8 cellular contexts compared by ENCODE assay signal in genomic region chrX:40174594-40175415, GRCh38.
A peak's percentile ranks its signal among the peaks of the same experiment; 100 is the strongest.
DNase-seq lines count a peak whose midpoint lies in the region; TF ChIP-seq lines count a peak whose summit lies in the region.

No MANE protein-coding gene starts in this region.

- peaks cover 23% of the 10 kb centered on the region for H3K27me3 Mint-ChIP-seq in endothelial cell (ENCODE audit: unreplicated experiment)

- in situ Hi-C loops in transverse colon (cut with MboI; ENCODE audit: low pct_ligation_motif_present in 1 of 4, low pct_unique_long_range_greater_than_20kb in 1 of 4, low sequenced_read_pairs in 3 of 4), result no loop called here

- intact Hi-C loops in transverse colon (cut with DNase I; ENCODE audit: low total_unique reads), result no loop called here

- peak overlapping the region; percentile 92 for H3K27ac Mint-ChIP-seq in endothelial cell (ENCODE audit: unreplicated experiment)

- no peaks in the 10 kb centered on the region for H3K9me3 Mint-ChIP-seq in endothelial cell (ENCODE audit: unreplicated experiment)

- peak overlapping the region; percentile 75 for H3K9ac ChIP-seq in mucosa of stomach (ENCODE audit: low read length)

- H3K36me3 Mint-ChIP-seq in endothelial cell (ENCODE audit: low read depth, unreplicated experiment), result no peaks in the 10 kb centered on the region

- H3K4me1 ChIP-seq in mucosa of stomach (ENCODE audit: control insufficient read depth, insufficient read depth, low read length) (peaks cover 34% of the 10 kb centered on the region), transverse colon (peaks cover 6 to 37% (median 24%) of the 10 kb centered on the region in 4 donors)

- H3K27me3 ChIP-seq in WERI-Rb-1 (ENCODE audit: insufficient read depth, low read depth, severe bottlenecking), result peaks cover 65% of the 10 kb centered on the region
- H3K27me3 ChIP-seq in mucosa of stomach (ENCODE audit: control insufficient read depth, insufficient read depth, low read length), result no peaks in the 10 kb centered on the region
- no peaks in the 10 kb centered on the region for H3K27me3 ChIP-seq in transverse colon

- 33% methylated on average over 48 of the region's 56 CpGs; no CpG with 5 or more reads in 1 of the 2 donors for WGBS in transverse colon (ENCODE audit: low coverage in 1 of 2), 2 donors

- DNase-seq in NCI-H1436 (lab: John Stamatoyannopoulos, UW) (peak; percentile 44), NCI-H1436 treated with DMSO at 0.1 percent for 48 hours (lab: John Stamatoyannopoulos, UW) (no peak), LHCN-M2 (ENCODE audit: low read depth) (peak; percentile 44), WERI-Rb-1 (peak; percentile 61), endothelial cell (ENCODE audit: low spot score) (peak; percentile 61), transverse colon (peak; percentile 57)
- DNase-seq in effector CD4-positive, alpha-beta T cell, result no peak

- peak overlapping the region; percentile 78 for H3K4me3 Mint-ChIP-seq in endothelial cell (ENCODE audit: unreplicated experiment)

- H3K9me3 ChIP-seq in WERI-Rb-1 (ENCODE audit: severe bottlenecking) (peaks cover 17% of the 10 kb centered on the region), mucosa of stomach (ENCODE audit: control insufficient read depth, low read length) (no peaks in the 10 kb centered on the region), transverse colon (no peaks in the 10 kb centered on the region)

- H3K4me3 ChIP-seq in WERI-Rb-1 (ENCODE audit: low read depth, low read length) (peak overlapping the region; percentile 46), mucosa of stomach (ENCODE audit: low read length) (peak overlapping the region; percentile 36), transverse colon (peak overlapping the region; percentile 23 to 60 (median 48))

- TF ChIP-seq CTCF in WERI-Rb-1 (IDR thresholded peaks at IDR 0.05; ENCODE audit: low read depth, low read length) (no peak), endothelial cell (IDR thresholded peaks at IDR 0.05; ENCODE audit: unreplicated experiment) (no peak), transverse colon (IDR thresholded peaks at IDR 0.05) (no peak)

- peak overlapping the region; percentile 96 for H3K27ac ChIP-seq in WERI-Rb-1
- H3K27ac ChIP-seq in transverse colon, result peak overlapping the region; percentile 93 to 99 (median 98)

- peaks cover 29% of the 10 kb centered on the region for H3K4me1 Mint-ChIP-seq in endothelial cell (ENCODE audit: unreplicated experiment)

- TF ChIP-seq EP300 in transverse colon (IDR thresholded peaks at IDR 0.05; ENCODE audit: low read depth), result no peak

- no peak for TF ChIP-seq POLR2A in transverse colon (IDR thresholded peaks at IDR 0.05)

- H3K36me3 ChIP-seq in WERI-Rb-1 (no peaks in the 10 kb centered on the region; the same call in 1 of the 2 replicates), mucosa of stomach (ENCODE audit: control insufficient read depth, insufficient read depth, low read length) (no peaks in the 10 kb centered on the region), transverse colon (no peaks in the 10 kb centered on the region)

Comparison
In these comparisons a context has a peak if more than half of its experiments do, and no peak if none do; other contexts are left out.
1. DNase-seq: peak in NCI-H1436 (single experiment), LHCN-M2 (single experiment), WERI-Rb-1 (single experiment), endothelial cell (single experiment) and transverse colon (single experiment); none in NCI-H1436 treated with DMSO at 0.1 percent for 48 hours (single experiment) and effector CD4-positive, alpha-beta T cell (single experiment).
2. Peak in every context shown above with its lines, with median percentiles within 50 percentile points of each other: H3K4me3 ChIP-seq.